In the genomic region with DNA sequence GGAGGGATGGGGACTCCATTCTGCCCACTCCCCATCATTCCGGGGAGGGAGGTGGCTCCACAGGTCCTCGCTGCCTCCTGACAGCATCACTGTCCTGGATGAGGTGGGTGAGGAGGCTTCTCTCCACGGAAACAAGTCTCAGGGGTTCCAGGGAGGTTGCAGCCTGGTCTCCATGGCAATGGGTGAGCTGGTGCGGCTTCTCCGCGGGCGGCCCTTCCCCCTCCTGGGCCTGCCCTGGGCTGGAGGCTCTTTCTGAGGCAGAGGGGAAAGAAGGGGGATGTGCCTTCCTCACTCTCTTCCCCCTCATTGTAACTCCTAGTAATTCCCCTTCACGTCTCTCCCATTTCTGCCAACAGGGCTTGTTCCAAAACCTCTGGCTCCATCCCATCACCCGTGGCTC, we compare ENCODE assay signal across 19 cellular contexts. TPM values are rescaled to one million over a fixed set of nuclear protein-coding genes. Genes with fewer than 3 reads are reported as not detected.
DNase-seq lines count a peak whose midpoint lies in the region; ATAC-seq and TF ChIP-seq lines count a peak whose summit lies in the region.
"Had no signal": no experiment of that assay in that cellular context is flagged by ENCODE, and none has a peak within 500 bp of the region (broad histone marks: within the 10 kb centered on the region; RNA-seq: fewer than 3 reads in every experiment).

No MANE protein-coding gene starts in this region.

- H3K4me2 ChIP-seq in neural progenitor cell, result peak overlapping the region; percentile 45

- H3K79me2 ChIP-seq in neural progenitor cell (ENCODE audit: low read depth), result no peaks in the 10 kb centered on the region

- peaks cover 4% of the 10 kb centered on the region for H3K9me3 Mint-ChIP-seq in neural progenitor cell

- no peak overlapping the region for H3K4me3 Mint-ChIP-seq in neural progenitor cell
- H3K4me3 Mint-ChIP-seq: CD4-positive, CD25-positive, alpha-beta regulatory T cell had no signal

- intact Hi-C loops in left ventricle myocardium inferior (cut with micrococcal nuclease) (no loop called here), Right ventricle myocardium inferior (cut with DNase I) (no loop called here)

- H2AFZ ChIP-seq in neural progenitor cell (replicated peaks), result no peak overlapping the region

- H3K4me3 ChIP-seq in left ventricle myocardium inferior (no peak overlapping the region), neural progenitor cell (no peak overlapping the region), stomach smooth muscle (ENCODE audit: low read length in 2 of 2) (no peak overlapping the region)

- peaks cover 51% of the 10 kb centered on the region for H3K4me1 Mint-ChIP-seq in neural progenitor cell

- H3K36me3 ChIP-seq in left ventricle myocardium inferior (peaks cover 35% of the 10 kb centered on the region), neural progenitor cell (no peaks in the 10 kb centered on the region), stomach smooth muscle (ENCODE audit: control insufficient read depth in 2 of 2, insufficient read depth in 2 of 2, low read length in 2 of 2) (no peaks in the 10 kb centered on the region)
- H3K36me3 ChIP-seq: BE2C had no signal

- H3K27ac Mint-ChIP-seq in neural progenitor cell, result peak overlapping the region; percentile 96
- H3K27ac Mint-ChIP-seq: CD4-positive, CD25-positive, alpha-beta regulatory T cell had no signal

- ATAC-seq in Right ventricle myocardium inferior (no peak), GM19035 (IDR thresholded peaks at IDR 0.05; ENCODE audit: unreplicated experiment) (no peak), HG03342 (IDR thresholded peaks at IDR 0.05; ENCODE audit: unreplicated experiment) (no peak)
- ATAC-seq: PC-3 had no signal

- peaks cover 8% of the 10 kb centered on the region for H4K20me1 ChIP-seq in neural progenitor cell (ENCODE audit: low read depth)

- peaks cover 38% of the 10 kb centered on the region for H3F3A ChIP-seq in neural progenitor cell (ENCODE audit: low read depth)

- no peaks in the 10 kb centered on the region for H3K27me3 ChIP-seq in left ventricle myocardium inferior (ENCODE audit: low read depth)
- peaks cover 18% of the 10 kb centered on the region for H3K27me3 ChIP-seq in neural progenitor cell
- no peaks in the 10 kb centered on the region for H3K27me3 ChIP-seq in stomach smooth muscle (ENCODE audit: control insufficient read depth in 1 of 2, insufficient read depth in 2 of 2, low read length in 2 of 2)
- H3K27me3 ChIP-seq: BE2C had no signal

- peaks cover 26% of the 10 kb centered on the region for H3K27me3 Mint-ChIP-seq in neural progenitor cell (ENCODE audit: insufficient read depth, low read depth)
- H3K27me3 Mint-ChIP-seq: CD4-positive, CD25-positive, alpha-beta regulatory T cell had no signal

- H3K36me3 Mint-ChIP-seq in neural progenitor cell, result no peaks in the 10 kb centered on the region

- H3K27ac ChIP-seq in left ventricle myocardium inferior (replicated peaks) (peak overlapping the region; percentile 88), neural progenitor cell (no peak overlapping the region), stomach smooth muscle (ENCODE audit: low read length) (peak overlapping the region; percentile 88)

- H3K9me3 ChIP-seq in left ventricle myocardium inferior (replicated peaks), result no peaks in the 10 kb centered on the region
- no peaks in the 10 kb centered on the region for H3K9me3 ChIP-seq in neural progenitor cell (ENCODE audit: low read depth)
- no peaks in the 10 kb centered on the region for H3K9me3 ChIP-seq in stomach smooth muscle (ENCODE audit: control insufficient read depth in 2 of 2, low read length in 2 of 2)
- H3K9me3 ChIP-seq: BE2C had no signal

- DNase-seq in left ventricle myocardium inferior (no peak), Right ventricle myocardium inferior (ENCODE audit: missing footprints) (no peak), iPS-NIHi11 (ENCODE audit: low spot score) (peak; percentile 62), neural progenitor cell (ENCODE audit: low spot score) (no peak), HK-2 (ENCODE audit: unreplicated experiment) (no peak)
- DNase-seq: BE2C; Calu3; CD4-positive, CD25-positive, alpha-beta regulatory T cell; HCEC 1CT; MM.1S; NCI-H1092 treated with DMSO at 0.1 percent for 48 hours; NCI-H2081; NCI-H524 treated with DMSO at 0.1 percent for 48 hours; PC-3; RPMI8226 had no signal

- no peak for TF ChIP-seq CTCF in left ventricle myocardium inferior (IDR thresholded peaks at IDR 0.05; ENCODE audit: borderline replicate concordance)
- no peak for TF ChIP-seq CTCF in neural progenitor cell (IDR thresholded peaks at IDR 0.05)

- H3K9ac ChIP-seq in neural progenitor cell (no peak overlapping the region), stomach smooth muscle (ENCODE audit: low read length in 2 of 2) (no peak overlapping the region)

- H3K4me1 ChIP-seq in left ventricle myocardium inferior (peaks cover 61% of the 10 kb centered on the region), neural progenitor cell (peaks cover 54% of the 10 kb centered on the region), stomach smooth muscle (ENCODE audit: control insufficient read depth, insufficient read depth, low read length) (peaks cover 62% of the 10 kb centered on the region)
- H3K4me1 ChIP-seq: BE2C had no signal

RNA-seq across cellular contexts. Expression of gene PARVG, which starts 37.1 kb away (rescaled TPM):
- 2.8 TPM for total RNA-seq in left ventricle myocardium inferior
- total RNA-seq in Right ventricle myocardium inferior, result 3.1 TPM
- total RNA-seq in neural progenitor cell (ENCODE audit: low replicate concordance), result 0.15 TPM in 1 of 2 replicates, not detected in the other
- total RNA-seq: Calu3, LHCN-M2, PC-3 had no signal
